10 cellular contexts compared by ENCODE assay signal in the genomic region with DNA sequence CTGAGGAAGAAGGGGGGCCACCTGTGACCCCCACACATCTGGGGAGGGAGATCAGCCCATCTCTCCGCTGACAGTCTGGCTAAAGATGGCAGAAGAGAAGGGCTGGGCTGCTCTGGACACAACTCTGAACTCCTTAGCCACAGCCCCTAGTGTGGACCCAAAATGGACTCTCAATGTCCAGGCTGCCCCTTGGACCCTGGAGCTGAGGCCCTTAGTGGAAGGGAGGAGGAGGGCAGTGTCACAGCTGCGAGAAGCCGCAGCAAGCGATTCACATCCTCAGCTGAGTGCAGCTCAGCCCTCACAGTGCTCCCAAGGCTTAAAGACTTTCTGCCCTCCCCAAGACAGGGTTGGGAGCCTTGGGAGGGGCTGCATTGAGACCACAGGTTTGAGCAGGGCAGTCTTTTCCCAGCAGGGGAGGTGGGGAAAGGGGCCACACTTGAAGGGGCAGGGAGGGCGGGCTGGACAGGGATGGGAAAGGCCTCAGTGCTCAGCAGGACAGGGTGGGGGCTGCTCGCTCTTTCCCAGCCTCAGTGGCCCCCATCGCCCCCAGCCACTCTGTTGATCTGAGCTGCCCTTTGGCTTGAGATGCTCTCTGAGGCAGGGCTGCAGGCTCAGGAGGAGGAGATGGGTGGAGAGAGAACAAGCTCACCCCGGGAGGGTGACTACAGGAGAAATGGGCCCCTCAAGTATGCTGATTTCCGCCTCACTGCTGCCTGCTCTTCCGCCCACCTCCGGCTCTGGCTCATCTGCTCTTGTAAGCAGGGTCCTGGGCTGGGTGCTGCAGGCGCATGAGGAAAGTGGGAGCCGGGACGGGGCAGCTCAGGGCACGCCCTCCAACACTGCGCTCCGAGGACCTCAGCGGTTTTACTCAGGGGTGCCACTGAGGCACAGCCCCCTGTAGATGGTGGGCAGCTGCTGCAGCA. TPM values are rescaled to one million over a fixed set of nuclear protein-coding genes. Genes with fewer than 3 reads are reported as not detected.
DNase-seq lines count a peak whose midpoint lies in the region; ATAC-seq lines count a peak whose summit lies in the region.
"Had no signal": no experiment of that assay in that cellular context is flagged by ENCODE, and none has a peak within 500 bp of the region (broad histone marks: within the 10 kb centered on the region; RNA-seq: fewer than 3 reads in every experiment).

No MANE protein-coding gene starts in this region.

- POLR2A ChIA-PET in activated CD4-positive, alpha-beta T cell treated with anti-CD3 and anti-CD28 coated beads for 36 hours (lab: Charles Lee): interaction anchor here (1.5 to 2.4 kb wide), 2 partner anchors 10 to 64 kb away, joined by 4 to 8 read pairs; a partner anchor contains a TSS

- H3K27me3 Mint-ChIP-seq in activated CD4-positive, alpha-beta T cell treated with anti-CD3 and anti-CD28 coated beads for 36 hours: no peaks in the 10 kb centered on the region
- no peaks in the 10 kb centered on the region for H3K27me3 Mint-ChIP-seq in stimulated activated naive CD8-positive, alpha-beta T cell treated with anti-CD3 and anti-CD28 coated beads, Interleukin-15, Interleukin-2, amounts not matched to agents 100 ng/mL and 50 ng/mL, for 24 hours

- intact Hi-C loops in activated CD4-positive, alpha-beta T cell treated with anti-CD3 and anti-CD28 coated beads for 36 hours (cut with DNase I, micrococcal nuclease): loop anchor here (1.0 to 10.0 kb wide), 8 partner anchors 34 to 1979 kb away; a partner anchor contains a TSS

- H3K27me3 ChIP-seq in layer of hippocampus (ENCODE audit: control insufficient read depth, insufficient read depth, low read length): no peaks in the 10 kb centered on the region

- peaks cover 60% of the 10 kb centered on the region for H3K4me1 Mint-ChIP-seq in activated CD4-positive, alpha-beta T cell treated with anti-CD3 and anti-CD28 coated beads for 36 hours
- H3K4me1 Mint-ChIP-seq in stimulated activated naive CD8-positive, alpha-beta T cell treated with anti-CD3 and anti-CD28 coated beads, Interleukin-15, Interleukin-2, amounts not matched to agents 100 ng/mL and 50 ng/mL, for 24 hours (ENCODE audit: low read depth): peaks cover 59% of the 10 kb centered on the region

- peak; percentile 65 for DNase-seq in activated CD4-positive, alpha-beta T cell treated with anti-CD3 and anti-CD28 coated beads for 36 hours
- no peak for DNase-seq in activated CD4-positive, alpha-beta T cell treated with anti-CD3 and anti-CD28 coated beads for 1 hour
- peak; percentile 55 to 58 for DNase-seq in activated T-cell treated with anti-CD3 and anti-CD28 coated beads, Interleukin-2, amount 50 U/mL, for 48 hours
- DNase-seq in NCI-H1105 treated with DMSO at 0.1 percent for 48 hours (lab: John Stamatoyannopoulos, UW) (no peak), NCI-H774 (lab: John Stamatoyannopoulos, UW) (no peak)
- DNase-seq: 8988T, NCI-H510A had no signal

- CTCF ChIA-PET in activated CD4-positive, alpha-beta T cell treated with anti-CD3 and anti-CD28 coated beads for 36 hours (lab: Charles Lee): interaction anchor here (2.5 kb wide), 1 partner anchor 16 kb away, joined by 8 read pairs; no protein-coding TSS in a partner anchor

- peak overlapping the region; percentile 74 for H3K27ac ChIP-seq in layer of hippocampus (ENCODE audit: low read depth, low read length)

- H3K9me3 Mint-ChIP-seq in activated CD4-positive, alpha-beta T cell treated with anti-CD3 and anti-CD28 coated beads for 36 hours (ENCODE audit: low read depth): no peaks in the 10 kb centered on the region
- H3K9me3 Mint-ChIP-seq in stimulated activated naive CD8-positive, alpha-beta T cell treated with anti-CD3 and anti-CD28 coated beads, Interleukin-15, Interleukin-2, amounts not matched to agents 100 ng/mL and 50 ng/mL, for 24 hours: no peaks in the 10 kb centered on the region

- H3K27ac Mint-ChIP-seq in activated CD4-positive, alpha-beta T cell treated with anti-CD3 and anti-CD28 coated beads for 36 hours: peak overlapping the region; percentile 97
- peak overlapping the region; percentile 94 for H3K27ac Mint-ChIP-seq in stimulated activated naive CD8-positive, alpha-beta T cell treated with anti-CD3 and anti-CD28 coated beads, Interleukin-15, Interleukin-2, amounts not matched to agents 100 ng/mL and 50 ng/mL, for 24 hours

- peak; percentile 40 for ATAC-seq in activated CD4-positive, alpha-beta T cell treated with anti-CD3 and anti-CD28 coated beads for 36 hours
- no peak for ATAC-seq in GM18858 (IDR thresholded peaks at IDR 0.05; ENCODE audit: unreplicated experiment)

- peak overlapping the region; percentile 55 for H3K4me3 Mint-ChIP-seq in activated CD4-positive, alpha-beta T cell treated with anti-CD3 and anti-CD28 coated beads for 36 hours
- H3K4me3 Mint-ChIP-seq in stimulated activated naive CD8-positive, alpha-beta T cell treated with anti-CD3 and anti-CD28 coated beads, Interleukin-15, Interleukin-2, amounts not matched to agents 100 ng/mL and 50 ng/mL, for 24 hours: peak overlapping the region; percentile 78

- peaks cover 7% of the 10 kb centered on the region for H3K36me3 Mint-ChIP-seq in activated CD4-positive, alpha-beta T cell treated with anti-CD3 and anti-CD28 coated beads for 36 hours (ENCODE audit: low read depth)
- H3K36me3 Mint-ChIP-seq in stimulated activated naive CD8-positive, alpha-beta T cell treated with anti-CD3 and anti-CD28 coated beads, Interleukin-15, Interleukin-2, amounts not matched to agents 100 ng/mL and 50 ng/mL, for 24 hours (ENCODE audit: low read depth): peaks cover 23% of the 10 kb centered on the region

RNA-seq across cellular contexts. Expression of a gene that starts 50.9 kb away (rescaled TPM):
- total RNA-seq in activated CD4-positive, alpha-beta T cell treated with anti-CD3 and anti-CD28 coated beads for 36 hours: 1 to 10 TPM; 1.6 to 3.5 TPM

Comparison
In these comparisons a context has a peak if more than half of its experiments do, and no peak if none do; other contexts are left out.
1. DNase-seq: peak in activated CD4-positive, alpha-beta T cell treated with anti-CD3 and anti-CD28 coated beads for 36 hours (single experiment) and activated T-cell treated with anti-CD3 and anti-CD28 coated beads, Interleukin-2, amount 50 U/mL, for 48 hours (2 of 2); none in activated CD4-positive, alpha-beta T cell treated with anti-CD3 and anti-CD28 coated beads for 1 hour (single experiment), NCI-H1105 treated with DMSO at 0.1 percent for 48 hours (single experiment) and NCI-H774 (single experiment).